In genomic region chr2:86543335-86543734, GRCh38 we compare ENCODE assay signal across 24 cellular contexts.
"Had no signal": no experiment of that assay in that cellular context is flagged by ENCODE, and none has a peak within 500 bp of the region (broad histone marks: within the 10 kb centered on the region; RNA-seq: fewer than 3 reads in every experiment).

No MANE protein-coding gene starts in this region.

- H3K4me1 ChIP-seq: foreskin keratinocyte, prostate gland, right lobe of liver had no signal

- H3K27ac ChIP-seq: dorsolateral prefrontal cortex, epithelial cell of prostate, esophagus muscularis mucosa, foreskin keratinocyte, hepatocyte, parathyroid adenoma, prostate gland, right lobe of liver, stomach, thoracic aorta, transverse colon had no signal

- H3K27me3 ChIP-seq: dorsolateral prefrontal cortex, esophagus muscularis mucosa, foreskin keratinocyte, hepatocyte, left lung, right lobe of liver, stomach, transverse colon had no signal

- H3K27ac Mint-ChIP-seq: nephron; stimulated activated naive B cell treated with anti-CD40 and anti-IgM and Interleukin-4, amounts not matched to agents 10 μg/mL and 1 μg/mL and 100 μg/mL, for 72 hours had no signal

- H3K4me3 Mint-ChIP-seq: central memory CD8-positive, alpha-beta T cell; nephron; stimulated activated naive B cell treated with anti-CD40 and anti-IgM and Interleukin-4, amounts not matched to agents 10 μg/mL and 1 μg/mL and 100 μg/mL, for 72 hours had no signal

- H3K9me3 Mint-ChIP-seq: central memory CD8-positive, alpha-beta T cell had no signal

- H3K4me3 ChIP-seq: dorsolateral prefrontal cortex, esophagus muscularis mucosa, hepatocyte, left lung, lung, prostate gland, right lobe of liver, stomach, thoracic aorta, transverse colon had no signal

- ATAC-seq: foreskin keratinocyte; left lung; stimulated activated naive B cell treated with anti-CD40 and anti-IgM and Interleukin-4, amounts not matched to agents 10 μg/mL and 1 μg/mL and 100 μg/mL, for 72 hours had no signal

- DNase-seq: cortex of kidney; dorsolateral prefrontal cortex; effector CD8-positive, alpha-beta T cell; foreskin keratinocyte; kidney glomerular epithelial cell; left lung; mesenchymal stem cell; midbrain; right lobe of liver; stimulated activated CD4-positive, alpha-beta T cell treated with anti-CD3 and anti-CD28 coated beads, Interleukin-2, amount 100 ng/mL, for 24 hours; stimulated activated CD4-positive, alpha-beta T cell treated with anti-CD3 and anti-CD28 coated beads, Interleukin-4, amount 100 ng/mL, for 4 hours; stimulated activated naive B cell treated with anti-CD40 and anti-IgM and Interleukin-4, amounts not matched to agents 10 μg/mL and 1 μg/mL and 100 μg/mL, for 72 hours; stomach; substantia nigra; transverse colon had no signal

- H3K9me3 ChIP-seq: esophagus muscularis mucosa, prostate gland, right lobe of liver, thoracic aorta had no signal

- H3K27me3 Mint-ChIP-seq: central memory CD8-positive, alpha-beta T cell; stimulated activated naive B cell treated with anti-CD40 and anti-IgM and Interleukin-4, amounts not matched to agents 10 μg/mL and 1 μg/mL and 100 μg/mL, for 72 hours had no signal

- H3K36me3 ChIP-seq: prostate gland, right lobe of liver, thoracic aorta had no signal
